In genomic region chr16:19281246-19281645, GRCh38 we compare ENCODE assay signal across 16 cellular contexts. TPM values are rescaled to one million over a fixed set of nuclear protein-coding genes. Genes with fewer than 3 reads are reported as not detected.
DNase-seq lines count a peak whose midpoint lies in the region; ATAC-seq and TF ChIP-seq lines count a peak whose summit lies in the region.
"Had no signal": no experiment of that assay in that cellular context is flagged by ENCODE, and none has a peak within 500 bp of the region (broad histone marks: within the 10 kb centered on the region; RNA-seq: fewer than 3 reads in every experiment).

No MANE protein-coding gene starts in this region.

- DNase-seq in NCI-H2227 (lab: John Stamatoyannopoulos, UW; ENCODE audit: unreplicated experiment) (peak; percentile 39), NCI-H2227 treated with DMSO at 0.1 percent for 48 hours (lab: John Stamatoyannopoulos, UW) (no peak), NCI-H69 (lab: John Stamatoyannopoulos, UW) (peak; percentile 49), endodermal cell (peak; percentile 19), testis (peak; percentile 26)
- DNase-seq: BE2C; CD4-positive, alpha-beta memory T cell; DMS79; GOT3 had no signal

- H3K27ac ChIP-seq in endodermal cell (ENCODE audit: low read depth, low read length) = no peak overlapping the region
- H3K27ac ChIP-seq in testis = no peak overlapping the region
- H3K27ac ChIP-seq: C4-2B had no signal

- TF ChIP-seq CTCF in endodermal cell (conservative IDR thresholded peaks at IDR 0.05) (no peak), testis (IDR thresholded peaks at IDR 0.05) (no peak)

- WGBS in endodermal cell (ENCODE audit: insufficient coverage in 1 of 2, insufficient read length in 1 of 2), 2 experiments = 95 to 100% methylated on average over 1 to 2 of the region's 2 CpGs
- WGBS in testis, 2 donors = 32 to 36% methylated on average over 2 of the region's 2 CpGs

- H3K4me3 ChIP-seq in endodermal cell (ENCODE audit: low read length) = no peak overlapping the region
- H3K4me3 ChIP-seq in testis = no peak overlapping the region
- H3K4me3 ChIP-seq: GM12878, HAP-1 had no signal

- no peak overlapping the region for H3K4me3 Mint-ChIP-seq in endodermal cell
- H3K4me3 Mint-ChIP-seq: CD4-positive, alpha-beta memory T cell had no signal

- H3K27ac Mint-ChIP-seq in endodermal cell = no peak overlapping the region
- H3K27ac Mint-ChIP-seq: CD4-positive, alpha-beta memory T cell had no signal

- peaks cover 9% of the 10 kb centered on the region for H3K4me1 Mint-ChIP-seq in endodermal cell
- H3K4me1 Mint-ChIP-seq: CD4-positive, alpha-beta memory T cell had no signal

- H3K9me3 Mint-ChIP-seq in endodermal cell = peaks cover 20% of the 10 kb centered on the region

- TF ChIP-seq POLR2A in testis (IDR thresholded peaks at IDR 0.05) = no peak

- H3K27me3 ChIP-seq in endodermal cell (ENCODE audit: control insufficient read depth, insufficient read depth, low read length, poor library complexity, severe bottlenecking) = no peaks in the 10 kb centered on the region
- H3K27me3 ChIP-seq in testis = no peaks in the 10 kb centered on the region
- H3K27me3 ChIP-seq: BE2C had no signal

- peaks cover 8% of the 10 kb centered on the region for H3K9me3 ChIP-seq in endodermal cell (ENCODE audit: control insufficient read depth, low read length)
- H3K9me3 ChIP-seq in testis = no peaks in the 10 kb centered on the region
- H3K9me3 ChIP-seq: BE2C, HAP-1 had no signal

- no peak overlapping the region for H3K9ac ChIP-seq in endodermal cell (ENCODE audit: extremely low read depth, low read length, poor library complexity, severe bottlenecking)

- ATAC-seq in GM21526 (IDR thresholded peaks at IDR 0.05; ENCODE audit: low FRiP score, unreplicated experiment) = no peak
- ATAC-seq in GM21717 (IDR thresholded peaks at IDR 0.05; ENCODE audit: unreplicated experiment) = no peak
- ATAC-seq: GM12878 had no signal

- intact Hi-C loops in testis (cut with DNase I; ENCODE audit: low total_unique reads) = no loop called here

- H3K4me1 ChIP-seq in endodermal cell (ENCODE audit: control insufficient read depth, insufficient read depth, low read length) = no peaks in the 10 kb centered on the region
- no peaks in the 10 kb centered on the region for H3K4me1 ChIP-seq in testis
- H3K4me1 ChIP-seq: BE2C had no signal

- H3K27me3 Mint-ChIP-seq in endodermal cell (ENCODE audit: insufficient read depth) = no peaks in the 10 kb centered on the region
- H3K27me3 Mint-ChIP-seq: CD4-positive, alpha-beta memory T cell had no signal

- H3K36me3 ChIP-seq in endodermal cell (ENCODE audit: control insufficient read depth, insufficient read depth, low read length) (no peaks in the 10 kb centered on the region), testis (ENCODE audit: low read depth, missing control alignments) (no peaks in the 10 kb centered on the region)
- H3K36me3 ChIP-seq: BE2C, HAP-1 had no signal

- no peaks in the 10 kb centered on the region for H3K36me3 Mint-ChIP-seq in endodermal cell (ENCODE audit: low read depth)
- H3K36me3 Mint-ChIP-seq: CD4-positive, alpha-beta memory T cell had no signal

RNA-seq across cellular contexts. Expression of gene CLEC19A, which starts 4.3 kb away (rescaled TPM):
- total RNA-seq in endodermal cell = 1 to 10 TPM; 1.6 to 1.9 TPM
- polyA plus RNA-seq in endodermal cell (2013, experiment 1 of 2) = 1.4 TPM
- 4.0 TPM for polyA plus RNA-seq in endodermal cell (2013, experiment 2 of 2)
- not detected for total RNA-seq in testis
- not detected for polyA plus RNA-seq in testis (ENCODE audit: insufficient read depth, low read depth, low replicate concordance)
- total RNA-seq: CD4-positive, alpha-beta memory T cell; G401; GM12878; HT1080 had no signal
- polyA plus RNA-seq: CD4-positive, alpha-beta memory T cell had no signal
